ENCODE assay signal across 9 cellular contexts in genomic region chr2:137964066-137964858, GRCh38. TPM values are rescaled to one million over a fixed set of nuclear protein-coding genes. Genes with fewer than 3 reads are reported as not detected.
DNase-seq lines count a peak whose midpoint lies in the region; ATAC-seq and TF ChIP-seq lines count a peak whose summit lies in the region.
"Had no signal": no experiment of that assay in that cellular context is flagged by ENCODE, and none has a peak within 500 bp of the region (broad histone marks: within the 10 kb centered on the region; RNA-seq: fewer than 3 reads in every experiment).

Gene HNMT (plus strand): TSS chr2:137964473. CDS start chr2:137964492, 19 bp downstream.

- H3K27me3 ChIP-seq in kidney epithelial cell (ENCODE audit: control insufficient read depth, insufficient read depth, low read length) = no peaks in the 10 kb centered on the region
- H3K27me3 ChIP-seq: neutrophil had no signal

- no peak for TF ChIP-seq CTCF in choroid plexus epithelial cell (conservative IDR thresholded peaks at IDR 0.05; ENCODE audit: low read depth, low read length)
- TF ChIP-seq CTCF in kidney epithelial cell (IDR thresholded peaks at IDR 0.05; ENCODE audit: insufficient read depth, low read length, poor library complexity, severe bottlenecking) = no peak

- ATAC-seq in GM18868 (IDR thresholded peaks at IDR 0.05; ENCODE audit: unreplicated experiment) (no peak), HG03469 (IDR thresholded peaks at IDR 0.05; ENCODE audit: unreplicated experiment) (no peak)

- H3K4me3 ChIP-seq in choroid plexus epithelial cell (ENCODE audit: low read depth, low read length) (peak within 1 kb of the TSS; percentile 74), kidney epithelial cell (ENCODE audit: low read depth, low read length) (peak within 1 kb of the TSS; percentile 33)

- H3K36me3 ChIP-seq in kidney epithelial cell (ENCODE audit: control insufficient read depth, insufficient read depth, low read length) = no peaks in the 10 kb centered on the region
- H3K36me3 ChIP-seq: neutrophil had no signal

- DNase-seq in COLO668 (lab: John Stamatoyannopoulos, UW; ENCODE audit: unreplicated experiment) (peak; percentile 12), NCI-H2227 (lab: John Stamatoyannopoulos, UW; ENCODE audit: unreplicated experiment) (peak; percentile 37), choroid plexus epithelial cell (ENCODE audit: low read depth) (peak; percentile 90), kidney epithelial cell (ENCODE audit: low read depth) (no peak), stromal cell of bone marrow (ENCODE audit: low read depth) (peak; percentile 53), NCI-H1694 treated with DMSO at 0.1 percent for 48 hours (lab: John Stamatoyannopoulos, UW) (no peak)

RNA-seq across cellular contexts. Expression of gene HNMT, which starts in this region (rescaled TPM):
- total RNA-seq in kidney epithelial cell = 8.8 and 9.9 TPM in 2 replicates

Comparison
In these comparisons a context has a peak if more than half of its experiments do, and no peak if none do; other contexts are left out.
1. DNase-seq: peak in COLO668 (single experiment), NCI-H2227 (single experiment), choroid plexus epithelial cell (single experiment) and stromal cell of bone marrow (single experiment); none in kidney epithelial cell (single experiment) and NCI-H1694 treated with DMSO at 0.1 percent for 48 hours (single experiment).